Comparison of ENCODE assay signal across 8 cellular contexts in genomic region chr12:121038861-121039654, GRCh38. TPM values are rescaled to one million over a fixed set of nuclear protein-coding genes. Genes with fewer than 3 reads are reported as not detected.
A peak's percentile ranks its signal among the peaks of the same experiment; 100 is the strongest.
DNase-seq lines count a peak whose midpoint lies in the region; FAIRE-seq and TF ChIP-seq lines count a peak whose summit lies in the region.

A gene with protein sequence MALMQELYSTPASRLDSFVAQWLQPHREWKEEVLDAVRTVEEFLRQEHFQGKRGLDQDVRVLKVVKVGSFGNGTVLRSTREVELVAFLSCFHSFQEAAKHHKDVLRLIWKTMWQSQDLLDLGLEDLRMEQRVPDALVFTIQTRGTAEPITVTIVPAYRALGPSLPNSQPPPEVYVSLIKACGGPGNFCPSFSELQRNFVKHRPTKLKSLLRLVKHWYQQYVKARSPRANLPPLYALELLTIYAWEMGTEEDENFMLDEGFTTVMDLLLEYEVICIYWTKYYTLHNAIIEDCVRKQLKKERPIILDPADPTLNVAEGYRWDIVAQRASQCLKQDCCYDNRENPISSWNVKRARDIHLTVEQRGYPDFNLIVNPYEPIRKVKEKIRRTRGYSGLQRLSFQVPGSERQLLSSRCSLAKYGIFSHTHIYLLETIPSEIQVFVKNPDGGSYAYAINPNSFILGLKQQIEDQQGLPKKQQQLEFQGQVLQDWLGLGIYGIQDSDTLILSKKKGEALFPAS (minus strand): TSS chr12:121039246. CDS start chr12:121038971, 275 bp downstream.

- intact Hi-C loops in cardiac septum (cut with DNase I), result no loop called here

- TF ChIP-seq POLR2A in H54 (IDR thresholded peaks at IDR 0.05; ENCODE audit: low read depth, low read length), result peak; percentile 38

- no peak for FAIRE-seq in H54 (lab: Jason Lieb, UNC)

- DNase-seq in GDM1 (lab: John Stamatoyannopoulos, UW) (peak; percentile 10), H54 (ENCODE audit: insufficient read length, low spot score) (peak; percentile 59), NCI-H69 (lab: John Stamatoyannopoulos, UW) (peak; percentile 16), cardiac septum (ENCODE audit: low spot score) (peak; percentile 78), NCI-H446 (lab: John Stamatoyannopoulos, UW) (no peak), NCI-H748 (lab: John Stamatoyannopoulos, UW; ENCODE audit: unreplicated experiment) (no peak)
- peak; percentile 15 to 42 for DNase-seq in activated T-helper 1 cell treated with anti-CD3 and anti-CD28 coated beads, Interleukin-2, amount 50 U/mL, for 16 hours (ENCODE audit: low read depth in 1 of 2, low spot score in 1 of 2)
- peak; percentile 29 for DNase-seq in stimulated activated CD4-positive, alpha-beta T cell treated with anti-CD3 and anti-CD28 coated beads, Interleukin-12 subunit alpha, Interleukin-12 subunit beta, amount 100 ng/mL, for 4 hours

RNA-seq across cellular contexts. Expression of the gene that starts here (rescaled TPM):
- total RNA-seq in cardiac septum, result 0.27 TPM

Comparison
In these comparisons a context has a peak if more than half of its experiments do, and no peak if none do; other contexts are left out.
1. Peak in DNase-seq in cardiac septum; RNA of the gene not detected or under 1 TPM.
2. DNase-seq: peak in GDM1 (single experiment), H54 (single experiment), NCI-H69 (single experiment), activated T-helper 1 cell treated with anti-CD3 and anti-CD28 coated beads, Interleukin-2, amount 50 U/mL, for 16 hours (2 of 2) and stimulated activated CD4-positive, alpha-beta T cell treated with anti-CD3 and anti-CD28 coated beads, Interleukin-12 subunit alpha, Interleukin-12 subunit beta, amount 100 ng/mL, for 4 hours (single experiment); none in NCI-H446 (0 of 2) and NCI-H748 (single experiment).